1 cellular context compared by ENCODE assay signal in genomic region chr7:132419538-132419937, GRCh38.
TF ChIP-seq lines count a peak whose summit lies in the region.

No MANE protein-coding gene starts in this region.

TF ChIP-seq in SK-N-SH, 30 proteins besides CTCF, POLR2A, EP300 and RAD21 (continued from another document):
- TF ChIP-seq NRF1 (IDR thresholded peaks at IDR 0.05; ENCODE audit: low read depth, low read length), result no peak
- peak; percentile 22 for TF ChIP-seq CHD2 (IDR thresholded peaks at IDR 0.05; ENCODE audit: low read length, partially characterized antibody)
- TF ChIP-seq EZH2phosphoT487 (IDR thresholded peaks at IDR 0.05; ENCODE audit: borderline replicate concordance, low read depth), result no peak
- TF ChIP-seq GABPA (IDR thresholded peaks at IDR 0.05; ENCODE audit: low read depth), result no peak
- TF ChIP-seq PBX3 (IDR thresholded peaks at IDR 0.05), result peak; percentile 85
- TF ChIP-seq MAX (IDR thresholded peaks at IDR 0.05; ENCODE audit: low read depth), result no peak
- no peak for TF ChIP-seq YY1 (IDR thresholded peaks at IDR 0.05; ENCODE audit: low read depth)
- TF ChIP-seq FOXJ3 (CRISPR knock-in tag; IDR thresholded peaks at IDR 0.05), result peak; percentile 87
- peak; percentile 69 for TF ChIP-seq GATA2 (CRISPR knock-in tag; IDR thresholded peaks at IDR 0.05)
- no peak for TF ChIP-seq USF1 (IDR thresholded peaks at IDR 0.05; ENCODE audit: borderline replicate concordance, low read depth)
- no peak for TF ChIP-seq RFX5 (IDR thresholded peaks at IDR 0.05; ENCODE audit: low read length)
- no peak; the same call in 1 of the 2 replicates for TF ChIP-seq MXI1 (IDR thresholded peaks at IDR 0.05; ENCODE audit: low read depth, low read length)
- TF ChIP-seq POLR2AphosphoS5 (IDR thresholded peaks at IDR 0.05; ENCODE audit: low read depth, low read length), result peak; percentile 53; the same call in 1 of the 2 replicates
- no peak for TF ChIP-seq FOSL2 (IDR thresholded peaks at IDR 0.05; ENCODE audit: borderline replicate concordance, low read depth)
- TF ChIP-seq TCF12 (IDR thresholded peaks at IDR 0.05), result peak; percentile 90
